ENCODE assay signal across 9 cellular contexts in genomic region chr10:60238408-60239100, GRCh38.
DNase-seq lines count a peak whose midpoint lies in the region; ATAC-seq and TF ChIP-seq lines count a peak whose summit lies in the region.
"Had no signal": no experiment of that assay in that cellular context is flagged by ENCODE, and none has a peak within 500 bp of the region (broad histone marks: within the 10 kb centered on the region; RNA-seq: fewer than 3 reads in every experiment).

No MANE protein-coding gene starts in this region.

- H3K36me3 ChIP-seq in DOHH2 (ENCODE audit: control insufficient read depth, low read length) (peaks cover 48% of the 10 kb centered on the region), OCI-LY7 (ENCODE audit: insufficient read depth, low read length) (no peaks in the 10 kb centered on the region), suprapubic skin (no peaks in the 10 kb centered on the region)

- peak; percentile 85 for DNase-seq in OCI-LY7 (ENCODE audit: low spot score)
- DNase-seq in progenitor cell of endocrine pancreas (ENCODE audit: low spot score, unreplicated experiment), result no peak
- no peak for DNase-seq in HUDEP-2 (lab: John Stamatoyannopoulos, UW; ENCODE audit: unreplicated experiment in 76 of 76)
- no peak for DNase-seq in suprapubic skin (ENCODE audit: low spot score in 2 of 2)

- H3K9me3 ChIP-seq in DOHH2 (ENCODE audit: control insufficient read depth, insufficient read depth, low read length), result no peaks in the 10 kb centered on the region
- H3K9me3 ChIP-seq in OCI-LY7 (ENCODE audit: low read length), result no peaks in the 10 kb centered on the region
- H3K9me3 ChIP-seq in suprapubic skin, result no peaks in the 10 kb centered on the region

- POLR2A ChIA-PET in OCI-LY7 (lab: Charles Lee), result interaction anchor here (0.6 to 2.5 kb wide), 30 partner anchors 9 to 534 kb away, joined by 3 to 13 read pairs (median 4); no protein-coding TSS in a partner anchor

- no peaks in the 10 kb centered on the region for H3K9me3 Mint-ChIP-seq in progenitor cell of endocrine pancreas (ENCODE audit: low read depth)

- H3K27me3 Mint-ChIP-seq in progenitor cell of endocrine pancreas, result no peaks in the 10 kb centered on the region
- H3K27me3 Mint-ChIP-seq: activated naive CD8-positive, alpha-beta T cell had no signal

- H3K4me3 ChIP-seq in DOHH2 (ENCODE audit: low read length) (peak overlapping the region; percentile 77), OCI-LY7 (ENCODE audit: low read depth, low read length, poor library complexity, severe bottlenecking) (peak overlapping the region; percentile 63), suprapubic skin (no peak overlapping the region)

- TF ChIP-seq CTCF in DOHH2 (IDR thresholded peaks at IDR 0.05; ENCODE audit: low read depth, low read length, poor library complexity, severe bottlenecking), result peak; percentile 83
- TF ChIP-seq CTCF in OCI-LY7 (conservative IDR thresholded peaks at IDR 0.05; ENCODE audit: low read length), result peak; percentile 88
- TF ChIP-seq CTCF in progenitor cell of endocrine pancreas (IDR thresholded peaks at IDR 0.05; ENCODE audit: unreplicated experiment), result peak; percentile 44
- no peak for TF ChIP-seq CTCF in suprapubic skin (IDR thresholded peaks at IDR 0.05)

- TF ChIP-seq EP300 in suprapubic skin (IDR thresholded peaks at IDR 0.05), result no peak

- H3K4me2 ChIP-seq in DOHH2 (ENCODE audit: low read length), result peak overlapping the region; percentile 95
- peak overlapping the region; percentile 97 for H3K4me2 ChIP-seq in OCI-LY7 (ENCODE audit: low read length)

- H3K27ac ChIP-seq in DOHH2 (ENCODE audit: low read depth, low read length) (peak overlapping the region; percentile 97), OCI-LY7 (ENCODE audit: low read depth, low read length, poor library complexity, severe bottlenecking) (peak overlapping the region; percentile 99), suprapubic skin (no peak overlapping the region)

- peak overlapping the region; percentile 90 for H2AFZ ChIP-seq in OCI-LY7 (ENCODE audit: low read length)

- H3K79me2 ChIP-seq in DOHH2 (ENCODE audit: control insufficient read depth, low read length), result peaks cover 72% of the 10 kb centered on the region
- H3K79me2 ChIP-seq in OCI-LY7 (ENCODE audit: insufficient read depth, low read depth, low read length), result no peaks in the 10 kb centered on the region

- no peaks in the 10 kb centered on the region for H3K36me3 Mint-ChIP-seq in progenitor cell of endocrine pancreas (ENCODE audit: insufficient read depth)

- H3K9me2 ChIP-seq in DOHH2 (replicated peaks; ENCODE audit: control insufficient read depth, low read length), result no peaks in the 10 kb centered on the region
- H3K9me2 ChIP-seq in OCI-LY7 (ENCODE audit: insufficient read depth, low read length), result no peaks in the 10 kb centered on the region

- H3K4me1 ChIP-seq in DOHH2 (ENCODE audit: control insufficient read depth, low read length) (peaks cover 87% of the 10 kb centered on the region), OCI-LY7 (ENCODE audit: insufficient read depth, low read length, poor library complexity, severe bottlenecking) (peaks cover 57% of the 10 kb centered on the region), suprapubic skin (peaks cover 19% of the 10 kb centered on the region)

- no peak overlapping the region for H3K4me3 Mint-ChIP-seq in progenitor cell of endocrine pancreas (ENCODE audit: low read depth)
- H3K4me3 Mint-ChIP-seq: activated naive CD8-positive, alpha-beta T cell had no signal

- BruUV-seq in OCI-LY7 (replicated peaks; lab: Mats Ljungman, UMichigan), result no TSS peak

- no peak overlapping the region for H3K27ac Mint-ChIP-seq in progenitor cell of endocrine pancreas
- H3K27ac Mint-ChIP-seq: activated naive CD8-positive, alpha-beta T cell had no signal

- peaks cover 3% of the 10 kb centered on the region for H3K4me1 Mint-ChIP-seq in progenitor cell of endocrine pancreas (ENCODE audit: low read depth)

- H3F3A ChIP-seq in DOHH2 (ENCODE audit: control insufficient read depth, insufficient read depth), result peaks cover 37% of the 10 kb centered on the region

- intact Hi-C loops in OCI-LY7 (cut with micrococcal nuclease; ENCODE audit: unreplicated experiment), result loop anchor here (1.0 to 10.0 kb wide), 8 partner anchors 28 to 1974 kb away; partner anchors contain the start of genes CISD1, IPMK and TFAM

- TF ChIP-seq POLR2A in suprapubic skin (IDR thresholded peaks at IDR 0.05), result no peak

- no peaks in the 10 kb centered on the region for H4K20me1 ChIP-seq in DOHH2 (ENCODE audit: control insufficient read depth, insufficient read depth, low read depth, low read length)
- no peaks in the 10 kb centered on the region for H4K20me1 ChIP-seq in OCI-LY7 (ENCODE audit: insufficient read depth, low read length)

- CTCF ChIA-PET in OCI-LY7 (lab: Charles Lee; ENCODE audit: unreplicated experiment), result interaction anchor here (0.6 to 2.1 kb wide), 14 partner anchors 8 to 416 kb away, joined by 3 to 7 read pairs (median 3); partner anchors contain the start of gene CCDC6

- ATAC-seq in GM19035 (IDR thresholded peaks at IDR 0.05; ENCODE audit: unreplicated experiment) (peak; percentile 45), HG03060 (IDR thresholded peaks at IDR 0.05; ENCODE audit: low read depth, unreplicated experiment) (peak; percentile 26), esophagus mucosa (peak; percentile 87)

- no peaks in the 10 kb centered on the region for H3K27me3 ChIP-seq in DOHH2 (ENCODE audit: control insufficient read depth, low read length)
- no peaks in the 10 kb centered on the region for H3K27me3 ChIP-seq in suprapubic skin

Comparison
In these comparisons a context has a peak if more than half of its experiments do, and no peak if none do; other contexts are left out.
1. CTCF ChIP-seq: peak in DOHH2 (single experiment), OCI-LY7 (single experiment) and progenitor cell of endocrine pancreas (single experiment); none in suprapubic skin (0 of 2).
2. ATAC-seq: peak in every context shown above with its lines; median percentile 87 in esophagus mucosa; 45 in GM19035; 26 in HG03060.